Comparison of ENCODE assay signal across 20 cellular contexts in genomic region chr10:43039629-43040481, GRCh38. TPM values are rescaled to one million over a fixed set of nuclear protein-coding genes. Genes with fewer than 3 reads are reported as not detected.
DNase-seq lines count a peak whose midpoint lies in the region; FAIRE-seq and TF ChIP-seq lines count a peak whose summit lies in the region.
"Had no signal": no experiment of that assay in that cellular context is flagged by ENCODE, and none has a peak within 500 bp of the region (broad histone marks: within the 10 kb centered on the region; RNA-seq: fewer than 3 reads in every experiment).

No MANE protein-coding gene starts in this region.

- H3K4me2 ChIP-seq in H9 (ENCODE audit: insufficient read depth, insufficient read length, low read length), result no peak overlapping the region
- H3K4me2 ChIP-seq in H1 (ENCODE audit: insufficient read depth in 1 of 2, low read depth in 2 of 2, low read length in 2 of 2), result no peak overlapping the region

- peaks cover 16% of the 10 kb centered on the region in 2 experiments for H3K4me1 Mint-ChIP-seq in H9
- H3K4me1 Mint-ChIP-seq in osteocyte (ENCODE audit: unreplicated experiment), result peaks cover 13% of the 10 kb centered on the region
- no peaks in the 10 kb centered on the region for H3K4me1 Mint-ChIP-seq in activated CD4-positive, alpha-beta T cell treated with anti-CD3 and anti-CD28 coated beads, Interleukin-2, amount 10 ng/mL, durations not matched to agents 7 days and 5 days

- no peaks in the 10 kb centered on the region for H3K79me2 ChIP-seq in H9 (ENCODE audit: insufficient read depth, low read length)
- no peaks in the 10 kb centered on the region for H3K79me2 ChIP-seq in H1 (ENCODE audit: control insufficient read depth in 1 of 2, insufficient read depth in 2 of 2, low read length in 2 of 2)

- H4K5ac ChIP-seq in H9 (ENCODE audit: insufficient read length, low read depth, low read length), result no peak overlapping the region
- H4K5ac ChIP-seq in H1 (ENCODE audit: insufficient read length, low read depth, low read length), result no peak overlapping the region

- no CpG with 5 or more reads among the region's 21 CpGs for WGBS in H9 (ENCODE audit: extremely low coverage, insufficient read length, low lambda C conversion rate)
- WGBS in H1 (ENCODE audit: extremely low coverage in 1 of 2, insufficient coverage in 1 of 2, insufficient read length in 1 of 2, insufficient replicate concordance in 2 of 2, low coverage in 1 of 2, low lambda C conversion rate in 2 of 2, missing lambda C conversion rate in 1 of 2), 2 experiments, result 89% methylated on average over 18 of the region's 21 CpGs; no CpG with 5 or more reads in 1 of the 2 experiments

- TF ChIP-seq CTCF in H9 (conservative IDR thresholded peaks at IDR 0.05), result no peak
- TF ChIP-seq CTCF in H1 (IDR thresholded peaks at IDR 0.05; ENCODE audit: control extremely low read depth in 1 of 3, insufficient read depth in 1 of 3, low read depth in 1 of 3, low read length in 3 of 3), result no peak
- no peak for TF ChIP-seq CTCF in osteocyte (IDR thresholded peaks at IDR 0.05)

- H4K8ac ChIP-seq in H9 (replicated peaks; ENCODE audit: insufficient read length, low read depth, low read length) (no peak overlapping the region), H1 (ENCODE audit: extremely low read depth, insufficient read depth, low read length) (no peak overlapping the region; the same call in 1 of the 2 replicates)

- DNase-seq in activated CD4-positive, CD25-positive, alpha-beta regulatory T cell treated with anti-CD3 and anti-CD28 coated beads, Interleukin-2, amount 50 U/mL, for 72 hours, result peak; percentile 17
- no peak for DNase-seq in activated CD4-positive, CD25-positive, alpha-beta regulatory T cell (lab: John Stamatoyannopoulos, UW)
- DNase-seq in H9 (peak; percentile 18), H1 (ENCODE audit: low read depth in 1 of 2, low spot score in 2 of 2) (peak in 1 of 2 experiments; percentile 39), osteocyte (ENCODE audit: extremely low spot score, unreplicated experiment) (peak; percentile 77), KG1 (lab: John Stamatoyannopoulos, UW) (no peak)
- no peak for DNase-seq in activated CD4-positive, alpha-beta T cell treated with anti-CD3 and anti-CD28 coated beads, Interleukin-2, amount 50 U/mL, for 1 hour
- DNase-seq in activated CD4-positive, alpha-beta T cell treated with anti-CD3 and anti-CD28 coated beads, Interleukin-2, amount 10 ng/mL, durations not matched to agents 7 days and 5 days, result no peak
- DNase-seq: CD4-positive, alpha-beta memory T cell; foreskin keratinocyte; mesendoderm; NCI-H2029; NCI-H526; stimulated activated CD4-positive, alpha-beta T cell treated with anti-CD3 and anti-CD28 coated beads, Interleukin-2, amount 100 ng/mL, for 48 hours; T-helper 1 cell had no signal

- peak overlapping the region in 2 of 3 experiments; percentile 39 to 87; a peak in 2 of 7 replicates for H3K27ac Mint-ChIP-seq in H9
- H3K27ac Mint-ChIP-seq in osteocyte (ENCODE audit: unreplicated experiment), result no peak overlapping the region
- H3K27ac Mint-ChIP-seq in activated CD4-positive, alpha-beta T cell treated with anti-CD3 and anti-CD28 coated beads, Interleukin-2, amount 10 ng/mL, durations not matched to agents 7 days and 5 days, result no peak overlapping the region
- H3K27ac Mint-ChIP-seq: CD4-positive, alpha-beta memory T cell had no signal

- H3K9ac ChIP-seq in H9 (ENCODE audit: extremely low read depth, insufficient read length, low read length) (no peak overlapping the region), H1 (replicated peaks in 1 of 4; ENCODE audit: extremely low read depth in 1 of 4, low read depth in 3 of 4, low read length in 3 of 4) (no peak overlapping the region)

- H2AK5ac ChIP-seq in H9 (ENCODE audit: insufficient read length, low read length), result no peak overlapping the region
- no peak overlapping the region for H2AK5ac ChIP-seq in H1 (ENCODE audit: low read depth, low read length)

- H2BK12ac ChIP-seq in H9 (ENCODE audit: insufficient read length, low read depth, low read length), result no peak overlapping the region
- H2BK12ac ChIP-seq in H1 (ENCODE audit: low read depth, low read length), result peak overlapping the region; percentile 84; the same call in 1 of the 2 replicates

- H4K91ac ChIP-seq in H9 (ENCODE audit: insufficient read length, low read depth, low read length) (no peak overlapping the region), H1 (replicated peaks; ENCODE audit: insufficient read length, low read length) (peak overlapping the region; percentile 3)

- H3K27me3 Mint-ChIP-seq in H9 (ENCODE audit: low read depth) (peaks cover 2% of the 10 kb centered on the region; the same call in 1 of the 2 replicates), osteocyte (ENCODE audit: unreplicated experiment) (peaks cover 5% of the 10 kb centered on the region)
- H3K27me3 Mint-ChIP-seq in activated CD4-positive, alpha-beta T cell treated with anti-CD3 and anti-CD28 coated beads, Interleukin-2, amount 10 ng/mL, durations not matched to agents 7 days and 5 days, result no peaks in the 10 kb centered on the region
- H3K27me3 Mint-ChIP-seq: CD4-positive, alpha-beta memory T cell had no signal

- CTCF ChIA-PET in H1 (lab: Charles Lee; ENCODE audit: partially characterized antibody), result interaction anchor here (1.1 to 4.6 kb wide), 5 partner anchors 39 to 174 kb away, joined by 4 to 26 read pairs (median 7); no protein-coding TSS in a partner anchor
- CTCF ChIA-PET in activated CD4-positive, alpha-beta T cell treated with anti-CD3 and anti-CD28 coated beads, Interleukin-2, amount 10 ng/mL, durations not matched to agents 7 days and 5 days (lab: Charles Lee), result interaction anchor here (0.6 kb wide), 1 partner anchor 256 kb away, joined by 3 read pairs; no protein-coding TSS in a partner anchor

- H3K27me3 ChIP-seq in H9 (ENCODE audit: insufficient read depth, low read length) (no peaks in the 10 kb centered on the region), H1 (replicated peaks in 1 of 4; ENCODE audit: control insufficient read depth in 3 of 4, extremely low read depth in 1 of 4, insufficient read depth in 3 of 4, low read length in 3 of 4) (no peaks in the 10 kb centered on the region)
- H3K27me3 ChIP-seq: cardiac muscle cell, foreskin keratinocyte, tibial artery had no signal

- H3K79me1 ChIP-seq in H9 (ENCODE audit: insufficient read depth, low read depth, low read length, poor library complexity, severe bottlenecking), result no peaks in the 10 kb centered on the region
- H3K79me1 ChIP-seq in H1 (ENCODE audit: low read depth, low read length), result no peaks in the 10 kb centered on the region

- H3K4me3 Mint-ChIP-seq in H9 (no peak overlapping the region), osteocyte (ENCODE audit: unreplicated experiment) (no peak overlapping the region)
- no peak overlapping the region for H3K4me3 Mint-ChIP-seq in activated CD4-positive, alpha-beta T cell treated with anti-CD3 and anti-CD28 coated beads, Interleukin-2, amount 10 ng/mL, durations not matched to agents 7 days and 5 days
- H3K4me3 Mint-ChIP-seq: CD4-positive, alpha-beta memory T cell had no signal

- no peaks in the 10 kb centered on the region for H3K36me3 Mint-ChIP-seq in H9 (ENCODE audit: insufficient read depth in 1 of 3, low read depth in 3 of 3)
- no peaks in the 10 kb centered on the region for H3K36me3 Mint-ChIP-seq in osteocyte (ENCODE audit: unreplicated experiment)
- no peaks in the 10 kb centered on the region for H3K36me3 Mint-ChIP-seq in activated CD4-positive, alpha-beta T cell treated with anti-CD3 and anti-CD28 coated beads, Interleukin-2, amount 10 ng/mL, durations not matched to agents 7 days and 5 days (ENCODE audit: low read depth)
- H3K36me3 Mint-ChIP-seq: CD4-positive, alpha-beta memory T cell had no signal

- TF ChIP-seq EP300 in H1 (IDR thresholded peaks at IDR 0.05; ENCODE audit: borderline replicate concordance in 1 of 2, low read depth in 2 of 2, low read length in 2 of 2), result no peak

- H3K9me3 ChIP-seq in H9 (ENCODE audit: control insufficient read depth, low read depth, low read length) (no peaks in the 10 kb centered on the region), H1 (ENCODE audit: insufficient read depth in 2 of 2, low read depth in 1 of 2, low read length in 1 of 2) (no peaks in the 10 kb centered on the region)
- H3K9me3 ChIP-seq: tibial artery had no signal

- H3K23me2 ChIP-seq in H9 (ENCODE audit: insufficient read length, low read depth, low read length, poor library complexity, severe bottlenecking) (no peaks in the 10 kb centered on the region), H1 (ENCODE audit: low read depth, low read length) (peaks cover 1% of the 10 kb centered on the region; the same call in 1 of the 2 replicates)

- H3K4ac ChIP-seq in H9 (ENCODE audit: low read depth, low read length) (no peak overlapping the region), H1 (replicated peaks; ENCODE audit: insufficient read length, low read depth, low read length) (no peak overlapping the region)

- H2AFZ ChIP-seq in H9 (ENCODE audit: low read length), result no peak overlapping the region
- no peak overlapping the region for H2AFZ ChIP-seq in H1 (ENCODE audit: low read length)

- H4K20me1 ChIP-seq in H9 (ENCODE audit: control insufficient read depth, insufficient read depth, insufficient read length) (no peaks in the 10 kb centered on the region), H1 (replicated peaks in 1 of 2; ENCODE audit: control insufficient read depth in 1 of 2, insufficient read depth in 2 of 2, low read length in 2 of 2) (no peaks in the 10 kb centered on the region)

- no peak for FAIRE-seq in H1 (lab: Jason Lieb, UNC)
- FAIRE-seq: A204.1, endometrium, RCC 7860 had no signal

- no peak overlapping the region for H3K14ac ChIP-seq in H9 (ENCODE audit: insufficient read depth, low read length)
- no peak overlapping the region for H3K14ac ChIP-seq in H1 (ENCODE audit: insufficient read length)

- H3K4me3 ChIP-seq in H1 (ENCODE audit: extremely low read depth in 1 of 4, insufficient read depth in 2 of 4, low read depth in 3 of 4, low read length in 4 of 4), result no peak overlapping the region
- H3K4me3 ChIP-seq: cardiac muscle cell, tibial artery had no signal

- H3K9me3 Mint-ChIP-seq in H9 (no peaks in the 10 kb centered on the region; a peak in 1 of 5 replicates), osteocyte (ENCODE audit: unreplicated experiment) (peaks cover 3% of the 10 kb centered on the region)
- H3K9me3 Mint-ChIP-seq in activated CD4-positive, alpha-beta T cell treated with anti-CD3 and anti-CD28 coated beads, Interleukin-2, amount 10 ng/mL, durations not matched to agents 7 days and 5 days, result no peaks in the 10 kb centered on the region
- H3K9me3 Mint-ChIP-seq: CD4-positive, alpha-beta memory T cell had no signal

- H3K36me3 ChIP-seq in H1 (ENCODE audit: control insufficient read depth in 2 of 4, insufficient read depth in 4 of 4, low read length in 3 of 4), result no peaks in the 10 kb centered on the region
- H3K36me3 ChIP-seq: cardiac muscle cell, tibial artery had no signal

- TF ChIP-seq RAD21 in H1 (IDR thresholded peaks at IDR 0.05 in 1 of 2, conservative IDR thresholded peaks at IDR 0.05 in 1 of 2; ENCODE audit: low read depth in 2 of 2, low read length in 2 of 2), result no peak

- H3K18ac ChIP-seq in H9 (ENCODE audit: insufficient read length, low read depth, low read length) (no peak overlapping the region), H1 (ENCODE audit: extremely low read depth, low read length) (no peak overlapping the region; the same call in none of the 2 replicates)

- no peak overlapping the region for H2BK120ac ChIP-seq in H9 (ENCODE audit: low read depth, low read length, poor library complexity, severe bottlenecking)
- no peak overlapping the region for H2BK120ac ChIP-seq in H1 (replicated peaks; ENCODE audit: low read depth, low read length)

- H3K23ac ChIP-seq in H9 (ENCODE audit: insufficient read length, low read depth, low read length) (no peak overlapping the region), H1 (ENCODE audit: insufficient read length) (no peak overlapping the region)

- H2BK15ac ChIP-seq in H9 (ENCODE audit: low read depth, low read length) (no peak overlapping the region), H1 (ENCODE audit: low read length) (no peak overlapping the region)

- H3K56ac ChIP-seq in H9 (ENCODE audit: insufficient read length, low read depth, low read length) (no peak overlapping the region), H1 (replicated peaks; ENCODE audit: insufficient read length, low read depth, low read length) (no peak overlapping the region)

- TF ChIP-seq POLR2A in H1 (IDR thresholded peaks at IDR 0.05; ENCODE audit: control extremely low read depth in 1 of 2, low read depth in 2 of 2, low read length in 2 of 2), result no peak

- H3K27ac ChIP-seq in H9 (ENCODE audit: insufficient read length, low read depth, low read length) (no peak overlapping the region), H1 (ENCODE audit: low read depth, low read length) (no peak overlapping the region)
- H3K27ac ChIP-seq: cardiac muscle cell, foreskin keratinocyte, tibial artery had no signal

- H2BK5ac ChIP-seq in H9 (ENCODE audit: insufficient read length, low read length), result no peak overlapping the region
- no peak overlapping the region for H2BK5ac ChIP-seq in H1 (ENCODE audit: low read depth, low read length)

- no peaks in the 10 kb centered on the region for H3K4me1 ChIP-seq in H9 (ENCODE audit: insufficient read depth, low read length)
- peaks cover 0 to 22% (median 9%) of the 10 kb centered on the region in 4 experiments; a peak in 6 of 7 replicates for H3K4me1 ChIP-seq in H1 (replicated peaks in 1 of 4; ENCODE audit: control insufficient read depth in 3 of 4, insufficient read depth in 4 of 4, low read length in 3 of 4)
- H3K4me1 ChIP-seq: foreskin keratinocyte, tibial artery had no signal

- H3T11ph ChIP-seq in H9 (ENCODE audit: low read length), result no peak overlapping the region

- POLR2A ChIA-PET in H1 (lab: Charles Lee; ENCODE audit: partially characterized antibody), result interaction anchor here (0.8 kb wide), 1 partner anchor 106 kb away, joined by 3 read pairs; no protein-coding TSS in a partner anchor
- POLR2A ChIA-PET in activated CD4-positive, alpha-beta T cell treated with anti-CD3 and anti-CD28 coated beads, Interleukin-2, amount 10 ng/mL, durations not matched to agents 7 days and 5 days (lab: Charles Lee), result no interaction called here

- H2BK20ac ChIP-seq in H9 (ENCODE audit: low read depth, low read length, poor library complexity, severe bottlenecking) (no peak overlapping the region), H1 (ENCODE audit: low read length) (no peak overlapping the region)

RNA-seq across cellular contexts. Expression of gene RET, which starts 37.0 kb away (rescaled TPM):
- 11.2 and 12.2 TPM in 2 replicates for total RNA-seq in H9 (2021)
- total RNA-seq in H1 (2021; fragmentation: NEBNext Ultra II Directional; extraction: Animal tissue kit (Norgen Biotek cat#: 25700)), result 8.4 TPM in 2 replicates
- 6.7 and 10.4 TPM in 2 replicates for polyA plus RNA-seq in H1 (2011; rRNA removed)
- polyA plus RNA-seq in H1 (2011; cell fraction: cytosol; rRNA removed), result 6.4 TPM
- 16.4 TPM for polyA plus RNA-seq in H1 (2011; cell fraction: nucleus; rRNA removed)
- 5.8 to 8.4 TPM (median 8.3 TPM) in 4 replicates for polyA plus RNA-seq in H1 (2012, experiment 1 of 2)
- 5.1 TPM for polyA plus RNA-seq in H1 (2012, experiment 2 of 2)
- polyA plus RNA-seq in H1 (2013, experiment 1 of 2), result 8.0 TPM
- 7.6 TPM for polyA plus RNA-seq in H1 (2013, experiment 2 of 2)
- 3.6 and 5.9 TPM in 2 replicates for polyA minus RNA-seq in H1 (2011; rRNA and poly(A)+ RNA removed)
- 7.3 TPM for polyA minus RNA-seq in H1 (2011; cell fraction: cytosol; rRNA and poly(A)+ RNA removed)
- 9.4 TPM for polyA minus RNA-seq in H1 (2011; cell fraction: nucleus; rRNA and poly(A)+ RNA removed)
- 0.43 and 1.1 TPM in 2 replicates for total RNA-seq in osteocyte
- under 1 TPM; 0.10 TPM for total RNA-seq in activated CD4-positive, alpha-beta T cell treated with anti-CD3 and anti-CD28 coated beads, Interleukin-2, amount 10 ng/mL, durations not matched to agents 7 days and 5 days
- total RNA-seq: CD4-positive, alpha-beta memory T cell had no signal
- polyA plus RNA-seq: cardiac muscle cell; CD4-positive, alpha-beta memory T cell had no signal

Comparison
In these comparisons a context has a peak if more than half of its experiments do, and no peak if none do; other contexts are left out.
1. DNase-seq: peak in activated CD4-positive, CD25-positive, alpha-beta regulatory T cell treated with anti-CD3 and anti-CD28 coated beads, Interleukin-2, amount 50 U/mL, for 72 hours (single experiment), H9 (single experiment) and osteocyte (single experiment); none in activated CD4-positive, CD25-positive, alpha-beta regulatory T cell (0 of 4), KG1 (single experiment), activated CD4-positive, alpha-beta T cell treated with anti-CD3 and anti-CD28 coated beads, Interleukin-2, amount 50 U/mL, for 1 hour (single experiment) and activated CD4-positive, alpha-beta T cell treated with anti-CD3 and anti-CD28 coated beads, Interleukin-2, amount 10 ng/mL, durations not matched to agents 7 days and 5 days (single experiment).
2. H3K27ac Mint-ChIP-seq: peak in H9 (2 of 3); none in osteocyte (single experiment) and activated CD4-positive, alpha-beta T cell treated with anti-CD3 and anti-CD28 coated beads, Interleukin-2, amount 10 ng/mL, durations not matched to agents 7 days and 5 days (single experiment).